In the genomic region with DNA sequence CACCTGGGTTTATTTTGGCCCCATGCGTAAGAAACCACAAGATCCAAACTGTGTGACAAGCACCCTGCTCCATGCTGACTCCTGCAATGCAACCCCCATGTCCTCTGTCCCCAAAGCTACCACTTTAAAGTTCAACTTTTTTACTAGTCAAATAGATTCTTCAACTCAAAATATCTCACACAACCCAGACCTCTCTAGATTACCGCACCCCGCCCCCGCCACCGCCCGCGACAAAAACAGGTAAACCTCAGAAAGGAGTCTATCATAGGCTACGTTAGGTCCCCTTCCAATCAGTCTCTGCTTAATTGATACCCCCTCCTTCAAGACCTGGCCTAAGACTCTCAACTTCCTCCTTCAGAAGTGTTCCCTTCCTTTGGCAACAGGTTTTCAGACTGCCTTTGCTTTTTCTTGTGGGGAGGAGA, we compare ENCODE assay signal across 8 cellular contexts. TPM values are rescaled to one million over a fixed set of nuclear protein-coding genes. Genes with fewer than 3 reads are reported as not detected.
A peak's percentile ranks its signal among the peaks of the same experiment; 100 is the strongest.
DNase-seq lines count a peak whose midpoint lies in the region; ATAC-seq and TF ChIP-seq lines count a peak whose summit lies in the region.

No MANE protein-coding gene starts in this region.

- no peak overlapping the region for H2BK5ac ChIP-seq in mesenchymal stem cell (ENCODE audit: low read depth, low read length, poor library complexity, severe bottlenecking)

- peaks cover 25% of the 10 kb centered on the region for H3K4me1 ChIP-seq in mesenchymal stem cell (ENCODE audit: control insufficient read depth, insufficient read depth, low read depth, low read length)

- H3K36me3 ChIP-seq in GM06990 (ENCODE audit: control insufficient read depth, insufficient read depth, low read length) (peaks cover 21% of the 10 kb centered on the region), mesenchymal stem cell (ENCODE audit: control insufficient read depth in 1 of 2, insufficient read depth in 2 of 2, low read depth in 1 of 2, low read length in 2 of 2) (peaks cover 37 to 53% of the 10 kb centered on the region in 2 experiments)

- peak overlapping the region; percentile 78 to 95 for H3K18ac ChIP-seq in mesenchymal stem cell (ENCODE audit: low read depth in 1 of 2, low read length in 2 of 2)

- no peaks in the 10 kb centered on the region for H3K9me3 Mint-ChIP-seq in MCF 10A (ENCODE audit: unreplicated experiment)

- peak overlapping the region; percentile 21 for H2BK120ac ChIP-seq in mesenchymal stem cell (ENCODE audit: low read depth, low read length)

- H4K8ac ChIP-seq in mesenchymal stem cell (ENCODE audit: low read length): no peak overlapping the region

- peak overlapping the region; percentile 88 for H3K4me3 ChIP-seq in GM06990 (replicated peaks; ENCODE audit: low read depth, low read length)
- H3K4me3 ChIP-seq in mesenchymal stem cell (ENCODE audit: insufficient read depth in 1 of 2, low read depth in 1 of 2, low read length in 2 of 2): peak overlapping the region; percentile 70 to 99

- H2AFZ ChIP-seq in mesenchymal stem cell (ENCODE audit: low read depth, low read length): no peak overlapping the region

- H3K27ac ChIP-seq in mesenchymal stem cell (ENCODE audit: low read length, poor library complexity, severe bottlenecking) (peak overlapping the region; percentile 97), temporal lobe (ENCODE audit: low read depth, low read length) (peak overlapping the region; percentile 94)

- H3K4ac ChIP-seq in mesenchymal stem cell (ENCODE audit: low read depth in 1 of 2, low read length in 2 of 2): peak overlapping the region in 1 of 2 experiments; percentile 59

- no peak for ATAC-seq in T-helper 17 cell
- no peak for ATAC-seq in GM21825 (IDR thresholded peaks at IDR 0.05; ENCODE audit: unreplicated experiment)
- ATAC-seq in HG03457 (IDR thresholded peaks at IDR 0.05; ENCODE audit: unreplicated experiment): no peak

- peak overlapping the region; percentile 99 for H3K27ac Mint-ChIP-seq in T-helper 17 cell
- H3K27ac Mint-ChIP-seq in MCF 10A (ENCODE audit: low read depth, unreplicated experiment): peak overlapping the region; percentile 97

- H3K4me3 Mint-ChIP-seq in T-helper 17 cell (peak overlapping the region; percentile 96), MCF 10A (ENCODE audit: unreplicated experiment) (peak overlapping the region; percentile 98)

- H3K4me1 Mint-ChIP-seq in T-helper 17 cell: peaks cover 61% of the 10 kb centered on the region
- H3K4me1 Mint-ChIP-seq in MCF 10A (ENCODE audit: insufficient read depth, unreplicated experiment): peaks cover 21% of the 10 kb centered on the region

- intact Hi-C loops in MCF 10A (cut with micrococcal nuclease): loop anchor here (5.0 kb wide), 2 partner anchors 648 to 708 kb away; no protein-coding TSS in a partner anchor

- peak overlapping the region in 1 of 2 experiments; percentile 96 for H3K14ac ChIP-seq in mesenchymal stem cell (ENCODE audit: low read length in 2 of 2)

- 2% methylated on average over 8 of the region's 8 CpGs for WGBS in mesenchymal stem cell

- no peak overlapping the region for H4K91ac ChIP-seq in mesenchymal stem cell (ENCODE audit: low read length)

- BruUV-seq in MCF 10A (replicated peaks; lab: Mats Ljungman, UMichigan): no TSS peak

- H3K27me3 ChIP-seq in GM06990 (replicated peaks; ENCODE audit: control insufficient read depth, insufficient read depth, low read length): no peaks in the 10 kb centered on the region
- H3K27me3 ChIP-seq in mesenchymal stem cell (ENCODE audit: control insufficient read depth in 1 of 2, insufficient read depth in 1 of 2, low read length in 2 of 2): no peaks in the 10 kb centered on the region

- peak overlapping the region in 1 of 2 experiments; percentile 73 for H3K23ac ChIP-seq in mesenchymal stem cell (ENCODE audit: low read length in 2 of 2)

- H3K9me3 ChIP-seq in T-helper 17 cell (ENCODE audit: control insufficient read depth, low read length, poor library complexity, severe bottlenecking): peaks cover 2% of the 10 kb centered on the region
- H3K9me3 ChIP-seq in mesenchymal stem cell (ENCODE audit: control insufficient read depth, low read length): no peaks in the 10 kb centered on the region

- CTCF ChIA-PET in MCF 10A (lab: Yijun Ruan, JAX): interaction anchor here (0.6 to 5.7 kb wide), 13 partner anchors 18 to 847 kb away, joined by 3 to 72 read pairs (median 4); no protein-coding TSS in a partner anchor

- DNase-seq in GM06990 (ENCODE audit: extremely low read depth, insufficient read length) (peak; percentile 55), T-helper 17 cell (peak in 1 of 3 donors; percentile 47), MCF 10A (ENCODE audit: unreplicated experiment) (no peak), mesenchymal stem cell (no peak), SHP77 treated with DMSO at 0.1 percent for 48 hours (lab: John Stamatoyannopoulos, UW) (no peak)

- no peak overlapping the region for H2BK12ac ChIP-seq in mesenchymal stem cell (ENCODE audit: low read length in 2 of 2)

- no peaks in the 10 kb centered on the region for H3K27me3 Mint-ChIP-seq in T-helper 17 cell
- H3K27me3 Mint-ChIP-seq in MCF 10A (ENCODE audit: insufficient read depth, unreplicated experiment): no peaks in the 10 kb centered on the region

- POLR2A ChIA-PET in MCF 10A (lab: Yijun Ruan, JAX): interaction anchor here (0.6 to 11.3 kb wide), 32 partner anchors 8 to 907 kb away, joined by 3 to 403 read pairs (median 4); no protein-coding TSS in a partner anchor

- no peaks in the 10 kb centered on the region for H3K79me1 ChIP-seq in mesenchymal stem cell (replicated peaks; ENCODE audit: low read length, poor library complexity, severe bottlenecking)

- H3K36me3 Mint-ChIP-seq in T-helper 17 cell (ENCODE audit: low read depth) (peaks cover 24% of the 10 kb centered on the region), MCF 10A (ENCODE audit: insufficient read depth, unreplicated experiment) (peaks cover 95% of the 10 kb centered on the region)

- H3K4me2 ChIP-seq in mesenchymal stem cell (ENCODE audit: low read length, poor library complexity, severe bottlenecking): peak overlapping the region; percentile 79

- peak overlapping the region; percentile 100 for H3K9ac ChIP-seq in mesenchymal stem cell (ENCODE audit: low read length)

- H2BK15ac ChIP-seq in mesenchymal stem cell (ENCODE audit: low read depth, poor library complexity, severe bottlenecking): no peak overlapping the region

- no peak for TF ChIP-seq CTCF in GM06990 (IDR thresholded peaks at IDR 0.05; ENCODE audit: insufficient read depth, low read length, poor library complexity, severe bottlenecking)
- TF ChIP-seq CTCF in MCF 10A (IDR thresholded peaks at IDR 0.05; ENCODE audit: unreplicated experiment): no peak

- H2AK5ac ChIP-seq in mesenchymal stem cell (ENCODE audit: low read length, severe bottlenecking): no peak overlapping the region

RNA-seq across cellular contexts. Expression of a gene that starts 2.2 kb away (rescaled TPM):
- total RNA-seq in T-helper 17 cell (100 to 1,000 TPM; 217 to 257 TPM), MCF 10A (2022) (376 and 426 TPM in 2 replicates), temporal lobe (17.7 TPM)
- 407 TPM for polyA plus RNA-seq in mesenchymal stem cell (2013, experiment 1 of 2)
- 408 TPM for polyA plus RNA-seq in mesenchymal stem cell (2013, experiment 2 of 2)

Comparison
In these comparisons a context has a peak if more than half of its experiments do, and no peak if none do; other contexts are left out.
1. RNA of a gene that starts 2.2 kb away (total RNA-seq): 376 to 426 TPM in MCF 10A and 217 to 257 TPM in T-helper 17 cell; 17.7 TPM in temporal lobe (single experiment); every median in the first group is over 10 times any median in the second.